Comparison of ENCODE assay signal across 12 cellular contexts in genomic region chr5:180590543-180591248, GRCh38. TPM values are rescaled to one million over a fixed set of nuclear protein-coding genes. Genes with fewer than 3 reads are reported as not detected.
DNase-seq lines count a peak whose midpoint lies in the region; ATAC-seq and TF ChIP-seq lines count a peak whose summit lies in the region.
"Had no signal": no experiment of that assay in that cellular context is flagged by ENCODE, and none has a peak within 500 bp of the region (broad histone marks: within the 10 kb centered on the region; RNA-seq: fewer than 3 reads in every experiment).

No MANE protein-coding gene starts in this region.

- H3K4me1 ChIP-seq in endodermal cell (ENCODE audit: control insufficient read depth, insufficient read depth, low read length) (no peaks in the 10 kb centered on the region), neuronal stem cell (ENCODE audit: control insufficient read depth in 2 of 2, insufficient read depth in 1 of 2, low read depth in 1 of 2, low read length in 2 of 2) (peaks cover 0 to 5% of the 10 kb centered on the region in 2 donors)
- H3K4me1 ChIP-seq: BLaER1 had no signal

- H2BK120ac ChIP-seq in neuronal stem cell (ENCODE audit: low read depth, low read length): no peak overlapping the region

- no peak overlapping the region for H3K23ac ChIP-seq in neuronal stem cell (ENCODE audit: low read depth, low read length, poor library complexity)

- H2BK5ac ChIP-seq in neuronal stem cell (ENCODE audit: low read length): no peak overlapping the region

- H3K36me3 ChIP-seq in endodermal cell (ENCODE audit: control insufficient read depth, insufficient read depth, low read length) (no peaks in the 10 kb centered on the region), neuronal stem cell (replicated peaks in 1 of 2; ENCODE audit: control insufficient read depth in 2 of 2, insufficient read depth in 2 of 2, low read length in 2 of 2) (no peaks in the 10 kb centered on the region)
- H3K36me3 ChIP-seq: BLaER1 had no signal

- intact Hi-C loops in natural killer cell (cut with micrococcal nuclease): no loop called here

- peak overlapping the region; percentile 68 for H3K4me3 ChIP-seq in endodermal cell (ENCODE audit: low read length)
- peak overlapping the region; percentile 12 to 68 for H3K4me3 ChIP-seq in neuronal stem cell (ENCODE audit: low read length in 2 of 2)
- H3K4me3 ChIP-seq: BLaER1, GM12878 had no signal

- no peak for ATAC-seq in natural killer cell treated with Interleukin-12 subunit alpha and Interleukin-12 subunit beta and Interleukin-15 and Interleukin-18, amount 100 ng/mL, for 72 hours
- ATAC-seq in natural killer cell (no peak), HG02798 (IDR thresholded peaks at IDR 0.05; ENCODE audit: poor library complexity, unreplicated experiment) (no peak), HG03469 (IDR thresholded peaks at IDR 0.05; ENCODE audit: unreplicated experiment) (no peak), GM21367 (IDR thresholded peaks at IDR 0.05; ENCODE audit: unreplicated experiment) (no peak)
- ATAC-seq: GM12878 had no signal

- no peak overlapping the region for H3K27ac ChIP-seq in endodermal cell (ENCODE audit: low read depth, low read length)
- H3K27ac ChIP-seq in neuronal stem cell (replicated peaks; ENCODE audit: low read length): no peak overlapping the region
- H3K27ac ChIP-seq: BLaER1 had no signal

- H2AK5ac ChIP-seq in neuronal stem cell (ENCODE audit: low read depth, low read length): peak overlapping the region; percentile 75

- peak overlapping the region; percentile 49 for H2BK15ac ChIP-seq in neuronal stem cell (ENCODE audit: low read length)

- WGBS in endodermal cell (ENCODE audit: insufficient coverage in 1 of 2, insufficient read length in 1 of 2), 2 experiments: 3 to 7% methylated on average over 8 to 54 of the region's 54 CpGs
- WGBS in neuronal stem cell (ENCODE audit: extremely low coverage in 2 of 2, insufficient read length in 2 of 2, insufficient replicate concordance in 1 of 2), 2 donors: no CpG with 5 or more reads among the region's 54 CpGs

- H3K27me3 Mint-ChIP-seq in natural killer cell treated with Interleukin-12 subunit alpha and Interleukin-12 subunit beta and Interleukin-15 and Interleukin-18, amount 100 ng/mL, for 72 hours: peaks cover 17 to 18% of the 10 kb centered on the region in 2 donors
- peaks cover 24 to 27% of the 10 kb centered on the region in 2 donors for H3K27me3 Mint-ChIP-seq in natural killer cell (ENCODE audit: low read depth in 2 of 2)
- H3K27me3 Mint-ChIP-seq in endodermal cell (ENCODE audit: insufficient read depth): peaks cover 69% of the 10 kb centered on the region

- H3K4me3 Mint-ChIP-seq in natural killer cell treated with Interleukin-12 subunit alpha and Interleukin-12 subunit beta and Interleukin-15 and Interleukin-18, amount 100 ng/mL, for 72 hours: no peak overlapping the region
- no peak overlapping the region for H3K4me3 Mint-ChIP-seq in natural killer cell
- no peak overlapping the region for H3K4me3 Mint-ChIP-seq in endodermal cell

- H3K36me3 Mint-ChIP-seq in natural killer cell treated with Interleukin-12 subunit alpha and Interleukin-12 subunit beta and Interleukin-15 and Interleukin-18, amount 100 ng/mL, for 72 hours: peaks cover 5% of the 10 kb centered on the region
- H3K36me3 Mint-ChIP-seq in natural killer cell: no peaks in the 10 kb centered on the region
- no peaks in the 10 kb centered on the region for H3K36me3 Mint-ChIP-seq in endodermal cell (ENCODE audit: low read depth)

- no peak overlapping the region for H3K4ac ChIP-seq in neuronal stem cell (ENCODE audit: low read length)

- H3K27me3 ChIP-seq in endodermal cell (ENCODE audit: control insufficient read depth, insufficient read depth, low read length, poor library complexity, severe bottlenecking) (peaks cover 65% of the 10 kb centered on the region), neuronal stem cell (ENCODE audit: control insufficient read depth in 3 of 3, insufficient read depth in 3 of 3, low read depth in 1 of 3, low read length in 3 of 3) (peaks cover 7 to 56% (median 45%) of the 10 kb centered on the region in 3 experiments)

- no peaks in the 10 kb centered on the region for H3K9me3 ChIP-seq in endodermal cell (ENCODE audit: control insufficient read depth, low read length)
- no peaks in the 10 kb centered on the region for H3K9me3 ChIP-seq in neuronal stem cell (replicated peaks in 1 of 2; ENCODE audit: control insufficient read depth in 2 of 2, insufficient read depth in 1 of 2, low read depth in 1 of 2, low read length in 2 of 2)
- H3K9me3 ChIP-seq: BLaER1 had no signal

- no peak overlapping the region for H4K91ac ChIP-seq in neuronal stem cell (ENCODE audit: low read depth, low read length, poor library complexity)

- peak overlapping the region; percentile 82 for H2AFZ ChIP-seq in neuronal stem cell (ENCODE audit: low read length)

- H3K4me1 Mint-ChIP-seq in natural killer cell treated with Interleukin-12 subunit alpha and Interleukin-12 subunit beta and Interleukin-15 and Interleukin-18, amount 100 ng/mL, for 72 hours (ENCODE audit: low read depth in 2 of 2): peaks cover 0 to 4% of the 10 kb centered on the region in 2 donors
- H3K4me1 Mint-ChIP-seq in natural killer cell (no peaks in the 10 kb centered on the region), endodermal cell (no peaks in the 10 kb centered on the region)

- peak; percentile 50 for DNase-seq in natural killer cell treated with Interleukin-12 subunit alpha and Interleukin-12 subunit beta and Interleukin-15 and Interleukin-18, amount 100 ng/mL, for 72 hours (ENCODE audit: low spot score)
- DNase-seq in natural killer cell (no peak), endodermal cell (peak; percentile 77), neuronal stem cell (ENCODE audit: low spot score) (no peak), NCI-H2171 (lab: John Stamatoyannopoulos, UW) (no peak)
- DNase-seq: activated T-cell treated with anti-CD3 and anti-CD28 coated beads, Interleukin-2, amount 50 U/mL, for 48 hours; T-helper 9 cell had no signal

- H4K8ac ChIP-seq in neuronal stem cell (ENCODE audit: low read depth, low read length): no peak overlapping the region

- peak overlapping the region; percentile 22 for H2BK12ac ChIP-seq in neuronal stem cell (ENCODE audit: low read length)

- no peaks in the 10 kb centered on the region for H3K9me3 Mint-ChIP-seq in natural killer cell treated with Interleukin-12 subunit alpha and Interleukin-12 subunit beta and Interleukin-15 and Interleukin-18, amount 100 ng/mL, for 72 hours
- H3K9me3 Mint-ChIP-seq in natural killer cell (no peaks in the 10 kb centered on the region), endodermal cell (no peaks in the 10 kb centered on the region)

- TF ChIP-seq CTCF in natural killer cell (IDR thresholded peaks at IDR 0.05) (no peak), endodermal cell (conservative IDR thresholded peaks at IDR 0.05) (peak; percentile 47)

- H3K27ac Mint-ChIP-seq in natural killer cell treated with Interleukin-12 subunit alpha and Interleukin-12 subunit beta and Interleukin-15 and Interleukin-18, amount 100 ng/mL, for 72 hours: no peak overlapping the region
- H3K27ac Mint-ChIP-seq in natural killer cell (no peak overlapping the region), endodermal cell (no peak overlapping the region)

- H3K4me2 ChIP-seq in neuronal stem cell (ENCODE audit: insufficient read depth, low read length, poor library complexity, severe bottlenecking): peak overlapping the region; percentile 75
- H3K4me2 ChIP-seq: BLaER1 had no signal

- peak overlapping the region; percentile 38 for H3K14ac ChIP-seq in neuronal stem cell (ENCODE audit: low read length)

- H3K9ac ChIP-seq in endodermal cell (ENCODE audit: extremely low read depth, low read length, poor library complexity, severe bottlenecking) (no peak overlapping the region), neuronal stem cell (ENCODE audit: low read depth, low read length, poor library complexity) (peak overlapping the region; percentile 70)
- H3K9ac ChIP-seq: BLaER1 had no signal

- H3K18ac ChIP-seq in neuronal stem cell (ENCODE audit: low read length): peak overlapping the region; percentile 93

- peaks cover 2% of the 10 kb centered on the region for H3K79me1 ChIP-seq in neuronal stem cell (ENCODE audit: low read depth, low read length)

RNA-seq across cellular contexts. Expression of gene SCGB3A1, which starts 0.6 kb away (rescaled TPM):
- not detected for total RNA-seq in natural killer cell treated with Interleukin-12 subunit alpha and Interleukin-12 subunit beta and Interleukin-15 and Interleukin-18, amount 100 ng/mL, for 72 hours
- not detected for total RNA-seq in natural killer cell
- under 1 TPM in 1 of 2 donors, not detected in 1; 0.57 TPM for total RNA-seq in endodermal cell
- not detected for polyA plus RNA-seq in endodermal cell (2013, experiment 1 of 2)
- polyA plus RNA-seq in endodermal cell (2013, experiment 2 of 2): not detected
- 0.75 TPM for polyA plus RNA-seq in neuronal stem cell (2013, experiment 1 of 2)
- polyA plus RNA-seq in neuronal stem cell (2013, experiment 2 of 2): 0.66 TPM
- polyA plus RNA-seq: GM12878 had no signal

RNA-seq across cellular contexts. Expression of gene FLT4, which starts 58.7 kb away (rescaled TPM):
- under 1 TPM; 0.26 to 0.47 TPM for total RNA-seq in natural killer cell treated with Interleukin-12 subunit alpha and Interleukin-12 subunit beta and Interleukin-15 and Interleukin-18, amount 100 ng/mL, for 72 hours
- total RNA-seq in natural killer cell: under 1 TPM; 0.68 to 0.92 (median 0.78) TPM
- total RNA-seq in endodermal cell: 1 to 10 TPM; 6.9 to 7.9 TPM
- polyA plus RNA-seq in endodermal cell (2013, experiment 1 of 2): 5.0 TPM
- 5.1 TPM for polyA plus RNA-seq in endodermal cell (2013, experiment 2 of 2)
- polyA plus RNA-seq in neuronal stem cell (2013, experiment 1 of 2): 5.4 TPM
- polyA plus RNA-seq in neuronal stem cell (2013, experiment 2 of 2): 5.5 TPM
- total RNA-seq: GM12878 had no signal

Comparison
In these comparisons a context has a peak if more than half of its experiments do, and no peak if none do; other contexts are left out.
1. DNase-seq: peak in natural killer cell treated with Interleukin-12 subunit alpha and Interleukin-12 subunit beta and Interleukin-15 and Interleukin-18, amount 100 ng/mL, for 72 hours (single experiment) and endodermal cell (single experiment); none in natural killer cell (single experiment), neuronal stem cell (single experiment) and NCI-H2171 (single experiment).
2. RNA of gene FLT4, which starts 58.7 kb away (total RNA-seq): 6.9 to 7.9 TPM in endodermal cell; 0.68 to 0.92 TPM in natural killer cell and 0.26 to 0.47 TPM in natural killer cell treated with Interleukin-12 subunit alpha and Interleukin-12 subunit beta and Interleukin-15 and Interleukin-18, amount 100 ng/mL, for 72 hours; every median in the first group is over 4 times any median in the second.